ENCODE assay signal across 1 cellular context in the genomic region with DNA sequence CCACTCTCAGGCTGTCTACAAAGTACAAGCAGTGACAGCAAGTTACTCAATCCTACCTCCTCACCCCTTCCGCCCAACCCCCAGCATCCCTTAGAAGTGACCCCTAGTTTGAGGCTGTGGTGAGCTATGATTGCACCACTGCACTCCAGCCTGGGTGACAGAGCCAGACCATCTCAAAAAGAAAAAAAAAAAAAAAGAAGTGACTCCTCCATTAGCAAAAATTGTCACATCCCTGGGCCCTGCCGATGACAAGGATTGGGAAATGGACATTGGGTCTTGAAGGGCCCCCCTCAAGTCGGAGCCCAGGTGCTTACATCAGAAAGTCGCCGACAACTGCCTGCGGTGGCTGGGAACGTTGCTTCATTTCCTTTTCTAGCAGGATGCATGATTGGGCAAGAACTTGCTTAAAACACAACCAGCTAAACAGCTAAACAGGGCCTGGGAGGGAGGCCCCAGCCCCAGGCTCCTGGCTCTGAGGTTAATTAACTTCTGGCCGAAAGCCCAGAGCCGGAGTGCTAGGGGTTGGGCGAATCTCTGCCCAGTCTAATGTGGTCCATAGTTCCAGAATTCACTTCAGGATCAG.
A peak's percentile ranks its signal among the peaks of the same experiment; 100 is the strongest.
TF ChIP-seq lines count a peak whose summit lies in the region.

No MANE protein-coding gene starts in this region.

TF ChIP-seq in HepG2, 621 proteins besides CTCF, POLR2A, EP300 and RAD21 (continued from another document and continues in another):
- TF ChIP-seq, protein P1, sequence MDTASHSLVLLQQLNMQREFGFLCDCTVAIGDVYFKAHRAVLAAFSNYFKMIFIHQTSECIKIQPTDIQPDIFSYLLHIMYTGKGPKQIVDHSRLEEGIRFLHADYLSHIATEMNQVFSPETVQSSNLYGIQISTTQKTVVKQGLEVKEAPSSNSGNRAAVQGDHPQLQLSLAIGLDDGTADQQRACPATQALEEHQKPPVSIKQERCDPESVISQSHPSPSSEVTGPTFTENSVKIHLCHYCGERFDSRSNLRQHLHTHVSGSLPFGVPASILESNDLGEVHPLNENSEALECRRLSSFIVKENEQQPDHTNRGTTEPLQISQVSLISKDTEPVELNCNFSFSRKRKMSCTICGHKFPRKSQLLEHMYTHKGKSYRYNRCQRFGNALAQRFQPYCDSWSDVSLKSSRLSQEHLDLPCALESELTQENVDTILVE (CRISPR knock-in tag; IDR thresholded peaks at IDR 0.05) = peak; percentile 77
- TF ChIP-seq, protein P2, sequence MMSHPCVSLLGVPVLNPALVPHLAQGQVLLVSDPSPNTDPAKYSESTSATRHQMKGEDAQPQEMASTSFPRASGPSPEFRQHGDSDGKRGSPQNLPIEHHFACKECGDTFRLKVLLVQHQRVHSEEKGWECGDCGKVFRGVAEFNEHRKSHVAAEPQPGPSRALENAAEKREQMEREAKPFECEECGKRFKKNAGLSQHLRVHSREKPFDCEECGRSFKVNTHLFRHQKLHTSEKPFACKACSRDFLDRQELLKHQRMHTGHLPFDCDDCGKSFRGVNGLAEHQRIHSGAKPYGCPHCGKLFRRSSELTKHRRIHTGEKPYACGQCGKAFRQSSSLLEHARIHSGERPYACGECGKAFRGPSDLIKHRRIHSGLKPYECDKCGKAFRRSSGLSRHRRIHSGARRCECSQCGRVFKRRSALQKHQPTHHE (CRISPR knock-in tag; IDR thresholded peaks at IDR 0.05; ENCODE audit: borderline replicate concordance) = no peak
- no peak for TF ChIP-seq ZNF879 (CRISPR knock-in tag; IDR thresholded peaks at IDR 0.05)
- no peak for TF ChIP-seq TEAD2 (CRISPR knock-in tag; IDR thresholded peaks at IDR 0.05)
- TF ChIP-seq ZNF235 (CRISPR knock-in tag; IDR thresholded peaks at IDR 0.05; ENCODE audit: borderline replicate concordance) = no peak
- TF ChIP-seq ZFYVE20 (CRISPR knock-in tag; IDR thresholded peaks at IDR 0.05; ENCODE audit: borderline replicate concordance, low read depth) = no peak
- TF ChIP-seq MXI1 (IDR thresholded peaks at IDR 0.05; ENCODE audit: borderline replicate concordance, low read depth, low read length) = no peak
- no peak for TF ChIP-seq NR3C1 (CRISPR knock-in tag; IDR thresholded peaks at IDR 0.05)
- TF ChIP-seq ZNF280B (CRISPR knock-in tag; IDR thresholded peaks at IDR 0.05; ENCODE audit: borderline replicate concordance) = no peak
- no peak for TF ChIP-seq ZBTB26 (CRISPR knock-in tag; IDR thresholded peaks at IDR 0.05; ENCODE audit: borderline replicate concordance)
- peak; percentile 73 for TF ChIP-seq FOSL2 (CRISPR knock-in tag; IDR thresholded peaks at IDR 0.05)
- TF ChIP-seq ZNF883 (CRISPR knock-in tag; IDR thresholded peaks at IDR 0.05; ENCODE audit: not compliant biosample characterization) = no peak
- TF ChIP-seq ZNF615 (CRISPR knock-in tag; IDR thresholded peaks at IDR 0.05; ENCODE audit: borderline replicate concordance) = no peak
- no peak for TF ChIP-seq JDP2 (CRISPR knock-in tag; IDR thresholded peaks at IDR 0.05; ENCODE audit: borderline replicate concordance)
- TF ChIP-seq, protein P3, sequence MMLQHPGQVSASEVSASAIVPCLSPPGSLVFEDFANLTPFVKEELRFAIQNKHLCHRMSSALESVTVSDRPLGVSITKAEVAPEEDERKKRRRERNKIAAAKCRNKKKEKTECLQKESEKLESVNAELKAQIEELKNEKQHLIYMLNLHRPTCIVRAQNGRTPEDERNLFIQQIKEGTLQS (CRISPR knock-in tag; IDR thresholded peaks at IDR 0.05) = no peak
- no peak for TF ChIP-seq ZNF546 (CRISPR knock-in tag; conservative IDR thresholded peaks at IDR 0.05)
- TF ChIP-seq, protein P4, sequence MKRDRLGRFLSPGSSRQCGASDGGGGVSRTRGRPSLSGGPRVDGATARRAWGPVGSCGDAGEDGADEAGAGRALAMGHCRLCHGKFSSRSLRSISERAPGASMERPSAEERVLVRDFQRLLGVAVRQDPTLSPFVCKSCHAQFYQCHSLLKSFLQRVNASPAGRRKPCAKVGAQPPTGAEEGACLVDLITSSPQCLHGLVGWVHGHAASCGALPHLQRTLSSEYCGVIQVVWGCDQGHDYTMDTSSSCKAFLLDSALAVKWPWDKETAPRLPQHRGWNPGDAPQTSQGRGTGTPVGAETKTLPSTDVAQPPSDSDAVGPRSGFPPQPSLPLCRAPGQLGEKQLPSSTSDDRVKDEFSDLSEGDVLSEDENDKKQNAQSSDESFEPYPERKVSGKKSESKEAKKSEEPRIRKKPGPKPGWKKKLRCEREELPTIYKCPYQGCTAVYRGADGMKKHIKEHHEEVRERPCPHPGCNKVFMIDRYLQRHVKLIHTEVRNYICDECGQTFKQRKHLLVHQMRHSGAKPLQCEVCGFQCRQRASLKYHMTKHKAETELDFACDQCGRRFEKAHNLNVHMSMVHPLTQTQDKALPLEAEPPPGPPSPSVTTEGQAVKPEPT (CRISPR knock-in tag; IDR thresholded peaks at IDR 0.05; ENCODE audit: low read depth) = no peak
- no peak for TF ChIP-seq ZBTB2 (CRISPR knock-in tag; IDR thresholded peaks at IDR 0.05; ENCODE audit: low read depth)
- TF ChIP-seq IKZF4 (CRISPR knock-in tag; IDR thresholded peaks at IDR 0.05; ENCODE audit: borderline replicate concordance, low read depth, not compliant biosample characterization) = no peak
- 0 out of 2 replicates have a peak, but pooled peaks have one; percentile 55 for TF ChIP-seq ZNF3 (CRISPR knock-in tag; IDR thresholded peaks at IDR 0.05)
- no peak for TF ChIP-seq CHCHD3 (CRISPR knock-in tag; IDR thresholded peaks at IDR 0.05)
- TF ChIP-seq E2F5 (CRISPR knock-in tag; conservative IDR thresholded peaks at IDR 0.05) = no peak
- TF ChIP-seq, protein P5, sequence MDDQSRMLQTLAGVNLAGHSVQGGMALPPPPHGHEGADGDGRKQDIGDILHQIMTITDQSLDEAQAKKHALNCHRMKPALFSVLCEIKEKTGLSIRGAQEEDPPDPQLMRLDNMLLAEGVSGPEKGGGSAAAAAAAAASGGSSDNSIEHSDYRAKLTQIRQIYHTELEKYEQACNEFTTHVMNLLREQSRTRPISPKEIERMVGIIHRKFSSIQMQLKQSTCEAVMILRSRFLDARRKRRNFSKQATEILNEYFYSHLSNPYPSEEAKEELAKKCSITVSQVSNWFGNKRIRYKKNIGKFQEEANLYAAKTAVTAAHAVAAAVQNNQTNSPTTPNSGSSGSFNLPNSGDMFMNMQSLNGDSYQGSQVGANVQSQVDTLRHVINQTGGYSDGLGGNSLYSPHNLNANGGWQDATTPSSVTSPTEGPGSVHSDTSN (CRISPR knock-in tag; IDR thresholded peaks at IDR 0.05; ENCODE audit: borderline replicate concordance) = no peak
- TF ChIP-seq HOXD1 (CRISPR knock-in tag; IDR thresholded peaks at IDR 0.05) = no peak
- no peak for TF ChIP-seq ZEB1 (IDR thresholded peaks at IDR 0.05; ENCODE audit: insufficient replicate concordance, low read depth)
- TF ChIP-seq ZNF34 (CRISPR knock-in tag; IDR thresholded peaks at IDR 0.05; ENCODE audit: borderline replicate concordance) = no peak
- no peak for TF ChIP-seq ZNF674 (CRISPR knock-in tag; IDR thresholded peaks at IDR 0.05; ENCODE audit: low read depth)
- TF ChIP-seq RBM39 (IDR thresholded peaks at IDR 0.05; ENCODE audit: low read depth, low read length, poor library complexity, severe bottlenecking) = peak; percentile 49
- TF ChIP-seq MLLT10 (CRISPR knock-in tag; IDR thresholded peaks at IDR 0.05) = no peak
- no peak for TF ChIP-seq SP4 (CRISPR knock-in tag; IDR thresholded peaks at IDR 0.05)
- TF ChIP-seq, protein P6, sequence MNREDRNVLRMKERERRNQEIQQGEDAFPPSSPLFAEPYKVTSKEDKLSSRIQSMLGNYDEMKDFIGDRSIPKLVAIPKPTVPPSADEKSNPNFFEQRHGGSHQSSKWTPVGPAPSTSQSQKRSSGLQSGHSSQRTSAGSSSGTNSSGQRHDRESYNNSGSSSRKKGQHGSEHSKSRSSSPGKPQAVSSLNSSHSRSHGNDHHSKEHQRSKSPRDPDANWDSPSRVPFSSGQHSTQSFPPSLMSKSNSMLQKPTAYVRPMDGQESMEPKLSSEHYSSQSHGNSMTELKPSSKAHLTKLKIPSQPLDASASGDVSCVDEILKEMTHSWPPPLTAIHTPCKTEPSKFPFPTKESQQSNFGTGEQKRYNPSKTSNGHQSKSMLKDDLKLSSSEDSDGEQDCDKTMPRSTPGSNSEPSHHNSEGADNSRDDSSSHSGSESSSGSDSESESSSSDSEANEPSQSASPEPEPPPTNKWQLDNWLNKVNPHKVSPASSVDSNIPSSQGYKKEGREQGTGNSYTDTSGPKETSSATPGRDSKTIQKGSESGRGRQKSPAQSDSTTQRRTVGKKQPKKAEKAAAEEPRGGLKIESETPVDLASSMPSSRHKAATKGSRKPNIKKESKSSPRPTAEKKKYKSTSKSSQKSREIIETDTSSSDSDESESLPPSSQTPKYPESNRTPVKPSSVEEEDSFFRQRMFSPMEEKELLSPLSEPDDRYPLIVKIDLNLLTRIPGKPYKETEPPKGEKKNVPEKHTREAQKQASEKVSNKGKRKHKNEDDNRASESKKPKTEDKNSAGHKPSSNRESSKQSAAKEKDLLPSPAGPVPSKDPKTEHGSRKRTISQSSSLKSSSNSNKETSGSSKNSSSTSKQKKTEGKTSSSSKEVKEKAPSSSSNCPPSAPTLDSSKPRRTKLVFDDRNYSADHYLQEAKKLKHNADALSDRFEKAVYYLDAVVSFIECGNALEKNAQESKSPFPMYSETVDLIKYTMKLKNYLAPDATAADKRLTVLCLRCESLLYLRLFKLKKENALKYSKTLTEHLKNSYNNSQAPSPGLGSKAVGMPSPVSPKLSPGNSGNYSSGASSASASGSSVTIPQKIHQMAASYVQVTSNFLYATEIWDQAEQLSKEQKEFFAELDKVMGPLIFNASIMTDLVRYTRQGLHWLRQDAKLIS (CRISPR knock-in tag; IDR thresholded peaks at IDR 0.05) = no peak
- TF ChIP-seq GATA4 (IDR thresholded peaks at IDR 0.05; ENCODE audit: borderline replicate concordance, low read depth) = no peak
- TF ChIP-seq NCOA2 (CRISPR knock-in tag; IDR thresholded peaks at IDR 0.05) = peak; percentile 67
- no peak for TF ChIP-seq TBL1XR1 (IDR thresholded peaks at IDR 0.05; ENCODE audit: borderline replicate concordance, low read length, partially characterized antibody)
- TF ChIP-seq ZNF33A (CRISPR knock-in tag; IDR thresholded peaks at IDR 0.05; ENCODE audit: borderline replicate concordance) = no peak
- no peak for TF ChIP-seq ZNF766 (CRISPR knock-in tag; IDR thresholded peaks at IDR 0.05; ENCODE audit: borderline replicate concordance)
- peak; percentile 90 for TF ChIP-seq FOXP4 (CRISPR knock-in tag; IDR thresholded peaks at IDR 0.05)
- TF ChIP-seq MYNN (CRISPR knock-in tag; IDR thresholded peaks at IDR 0.05; ENCODE audit: low read depth) = no peak
- TF ChIP-seq ZFP90 (CRISPR knock-in tag; IDR thresholded peaks at IDR 0.05; ENCODE audit: borderline replicate concordance) = no peak
- TF ChIP-seq ISX (CRISPR knock-in tag; conservative IDR thresholded peaks at IDR 0.05) = no peak
- TF ChIP-seq ZSCAN31 (CRISPR knock-in tag; IDR thresholded peaks at IDR 0.05; ENCODE audit: low read depth) = no peak
- TF ChIP-seq RFXAP (CRISPR knock-in tag; IDR thresholded peaks at IDR 0.05; ENCODE audit: borderline replicate concordance) = 0 out of 2 replicates have a peak, but pooled peaks have one; percentile 40
- TF ChIP-seq ZNF562 (CRISPR knock-in tag; IDR thresholded peaks at IDR 0.05; ENCODE audit: borderline replicate concordance) = no peak
- no peak for TF ChIP-seq POLR2AphosphoS5 (IDR thresholded peaks at IDR 0.05; ENCODE audit: low read depth, low read length)
- TF ChIP-seq RXRB (CRISPR knock-in tag; IDR thresholded peaks at IDR 0.05; ENCODE audit: borderline replicate concordance) = peak; percentile 36; the same call in 1 of the 2 replicates
- no peak for TF ChIP-seq ZNF205 (CRISPR knock-in tag; IDR thresholded peaks at IDR 0.05)
